23 cellular contexts compared by ENCODE assay signal in genomic region chr7:28701731-28702130, GRCh38.
DNase-seq lines count a peak whose midpoint lies in the region; ATAC-seq and FAIRE-seq lines count a peak whose summit lies in the region.
"Had no signal": no experiment of that assay in that cellular context is flagged by ENCODE, and none has a peak within 500 bp of the region (broad histone marks: within the 10 kb centered on the region; RNA-seq: fewer than 3 reads in every experiment).

No MANE protein-coding gene starts in this region.

- no peaks in the 10 kb centered on the region for H3K9me3 ChIP-seq in adipocyte (ENCODE audit: control insufficient read depth, low read length)
- H3K9me3 ChIP-seq: Peyer's patch had no signal

- ATAC-seq in HG03159 (IDR thresholded peaks at IDR 0.05; ENCODE audit: unreplicated experiment): no peak
- ATAC-seq: HepG2 had no signal

- no peaks in the 10 kb centered on the region for H3K27me3 ChIP-seq in adipocyte (replicated peaks; ENCODE audit: control insufficient read depth, insufficient read depth, low read length)
- H3K27me3 ChIP-seq: Peyer's patch, SJSA1 had no signal

- DNase-seq in adipocyte (ENCODE audit: low read depth): peak; percentile 45
- no peak for DNase-seq in frontal cortex (ENCODE audit: low spot score in 2 of 2)
- peak; percentile 53 for DNase-seq in superior temporal gyrus (ENCODE audit: extremely low spot score)
- no peak for DNase-seq in NCI-H128 (lab: John Stamatoyannopoulos, UW; ENCODE audit: unreplicated experiment)
- no peak for DNase-seq in dermis blood vessel endothelial cell
- no peak for DNase-seq in AML-193 (lab: John Stamatoyannopoulos, UW)
- DNase-seq: H7; HFFc6; KBM-7; NCI-H1105; NCI-H2081; NCI-H2171; NCI-H345; NCI-H524; NCI-H774; NK-92 treated with Interleukin-12 subunit alpha and Interleukin-12 subunit beta, amount 100 ng/mL, for 24 hours; Peyer's patch had no signal

- H3K4me1 ChIP-seq in adipocyte (ENCODE audit: control insufficient read depth, insufficient read depth, low read length): peaks cover 45% of the 10 kb centered on the region
- H3K4me1 ChIP-seq: Peyer's patch had no signal

- no peaks in the 10 kb centered on the region for H3K36me3 ChIP-seq in adipocyte (ENCODE audit: control insufficient read depth, insufficient read depth, low read length, severe bottlenecking)
- H3K36me3 ChIP-seq: Peyer's patch, SJSA1 had no signal

- FAIRE-seq in G401.6 (lab: Jason Lieb, UNC) (peak; percentile 65), frontal cortex (lab: Jason Lieb, UNC) (peak; percentile 53)
- FAIRE-seq: D721Med, GM12891, HepG2 had no signal

- peak overlapping the region; percentile 39 for H3K9ac ChIP-seq in adipocyte (ENCODE audit: low read length)

- peak overlapping the region; percentile 61 for H3K4me3 ChIP-seq in adipocyte (ENCODE audit: low read length)
- H3K4me3 ChIP-seq: Peyer's patch, SJSA1 had no signal

Comparison
In these comparisons a context has a peak if more than half of its experiments do, and no peak if none do; other contexts are left out.
1. DNase-seq: peak in adipocyte (single experiment) and superior temporal gyrus (single experiment); none in frontal cortex (0 of 2), NCI-H128 (single experiment), dermis blood vessel endothelial cell (single experiment) and AML-193 (0 of 2).